ENCODE assay signal across 1 cellular context in the genomic region with DNA sequence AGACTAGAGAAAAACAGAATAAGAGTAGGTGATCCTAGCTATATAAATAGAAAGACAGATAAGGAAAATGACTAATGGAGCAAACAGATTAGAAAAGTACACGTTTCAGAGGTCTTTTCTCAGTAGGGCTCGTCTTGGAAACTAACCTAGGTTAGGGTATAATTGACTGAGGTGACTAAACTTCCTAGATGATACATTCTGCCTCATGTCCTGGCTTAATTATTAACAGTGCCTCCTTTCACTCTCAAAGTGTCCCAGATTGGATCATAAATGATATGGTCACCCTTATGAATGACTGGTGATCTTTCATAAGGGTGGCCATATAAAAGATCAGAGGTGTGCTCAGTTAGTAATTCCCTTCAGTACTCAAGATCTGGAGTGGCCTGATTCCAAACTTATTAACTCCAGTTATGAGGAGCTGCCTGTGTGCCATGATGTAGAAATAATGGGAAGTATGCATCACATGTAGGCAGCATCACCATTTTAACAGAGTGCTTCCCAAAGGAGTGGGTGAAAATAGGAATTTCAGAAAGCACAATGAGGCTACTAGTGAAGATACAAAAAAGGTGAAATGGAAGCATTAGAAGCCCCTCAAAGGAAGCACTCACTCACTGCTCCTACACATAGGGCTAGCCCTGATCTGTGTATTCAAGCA.
A peak's percentile ranks its signal among the peaks of the same experiment; 100 is the strongest.
TF ChIP-seq lines count a peak whose summit lies in the region.

No MANE protein-coding gene starts in this region.

TF ChIP-seq in HepG2, 621 proteins besides CTCF, POLR2A, EP300 and RAD21:
- TF ChIP-seq HNF1A (IDR thresholded peaks at IDR 0.05; ENCODE audit: low read depth) (peak; percentile 24; the same call in 1 of the 2 replicates), HNF1A (CRISPR knock-in tag; IDR thresholded peaks at IDR 0.05; ENCODE audit: borderline replicate concordance) (no peak), TAF1 (CRISPR knock-in tag; IDR thresholded peaks at IDR 0.05) (no peak)
